Comparison of ENCODE assay signal across 11 cellular contexts in the genomic region with DNA sequence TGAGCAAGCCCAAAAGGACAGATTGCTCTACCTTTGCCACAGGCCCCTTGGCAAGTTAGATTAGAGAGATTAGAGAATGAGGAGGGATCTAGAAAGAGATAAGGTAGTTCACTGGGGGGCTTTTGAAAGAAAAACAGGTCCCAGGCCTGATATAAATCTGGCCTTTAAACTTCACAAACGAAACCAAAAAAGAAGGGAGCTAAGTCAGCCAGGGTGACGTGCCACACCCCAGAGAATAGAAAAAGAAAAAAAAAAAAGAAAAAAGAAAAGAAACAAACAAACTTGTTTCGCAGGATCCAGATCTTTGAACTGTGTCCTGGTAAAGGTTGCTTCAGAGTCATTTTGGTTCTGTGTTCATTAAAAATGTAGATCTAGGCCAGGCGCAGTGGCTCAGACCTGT. TPM values are rescaled to one million over a fixed set of nuclear protein-coding genes. Genes with fewer than 3 reads are reported as not detected.
DNase-seq lines count a peak whose midpoint lies in the region; ATAC-seq and TF ChIP-seq lines count a peak whose summit lies in the region.
"Had no signal": no experiment of that assay in that cellular context is flagged by ENCODE, and none has a peak within 500 bp of the region (broad histone marks: within the 10 kb centered on the region; RNA-seq: fewer than 3 reads in every experiment).

No MANE protein-coding gene starts in this region.

- H3K4me1 ChIP-seq in right lobe of liver = peaks cover 0 to 36% (median 11%) of the 10 kb centered on the region in 4 donors
- H3K4me1 ChIP-seq in thymus (ENCODE audit: control insufficient read depth, insufficient read depth, low read length) = peaks cover 46% of the 10 kb centered on the region

- no peaks in the 10 kb centered on the region for H3K27me3 Mint-ChIP-seq in activated CD4-positive, alpha-beta T cell treated with anti-CD3 and anti-CD28 coated beads, Interleukin-2, amount 10 ng/mL, durations not matched to agents 7 days and 5 days
- no peaks in the 10 kb centered on the region for H3K27me3 Mint-ChIP-seq in activated naive CD8-positive, alpha-beta T cell treated with anti-CD3 and anti-CD28 coated beads, Interleukin-2, amount 10 ng/mL, durations not matched to agents 7 days and 5 days

- POLR2A ChIA-PET in activated CD4-positive, alpha-beta T cell treated with anti-CD3 and anti-CD28 coated beads, Interleukin-2, amount 10 ng/mL, durations not matched to agents 7 days and 5 days (lab: Charles Lee) = interaction anchor here (0.6 kb wide), 2 partner anchors 81 to 110 kb away, joined by 3 to 4 read pairs; no protein-coding TSS in a partner anchor
- POLR2A ChIA-PET in activated naive CD8-positive, alpha-beta T cell treated with anti-CD3 and anti-CD28 coated beads, Interleukin-2, amount 10 ng/mL, durations not matched to agents 7 days and 5 days (lab: Charles Lee) = interaction anchor here (1.2 to 5.0 kb wide), 3 partner anchors 9 to 96 kb away, joined by 3 to 77 read pairs (median 10); no protein-coding TSS in a partner anchor

- H3K27me3 ChIP-seq in right lobe of liver = no peaks in the 10 kb centered on the region
- H3K27me3 ChIP-seq in thymus (ENCODE audit: control insufficient read depth, insufficient read depth) = no peaks in the 10 kb centered on the region

- 26% methylated on average over 4 of the region's 4 CpGs for WGBS in right lobe of liver (ENCODE audit: insufficient coverage, low coverage, low lambda C conversion rate, missing lambda C conversion rate)
- whole genome bisulfite sequencing in thymus = 36% methylated on average over 4 of the region's 4 CpGs

- CTCF ChIA-PET in activated CD4-positive, alpha-beta T cell treated with anti-CD3 and anti-CD28 coated beads, Interleukin-2, amount 10 ng/mL, durations not matched to agents 7 days and 5 days (lab: Charles Lee) = interaction anchor here (0.6 to 1.5 kb wide), 5 partner anchors 9 to 191 kb away, joined by 3 to 6 read pairs (median 4); no protein-coding TSS in a partner anchor

- H3K9me3 Mint-ChIP-seq in activated CD4-positive, alpha-beta T cell treated with anti-CD3 and anti-CD28 coated beads, Interleukin-2, amount 10 ng/mL, durations not matched to agents 7 days and 5 days = no peaks in the 10 kb centered on the region
- H3K9me3 Mint-ChIP-seq in activated naive CD8-positive, alpha-beta T cell treated with anti-CD3 and anti-CD28 coated beads, Interleukin-2, amount 10 ng/mL, durations not matched to agents 7 days and 5 days = no peaks in the 10 kb centered on the region

- DNase-seq in activated CD4-positive, alpha-beta T cell treated with anti-CD3 and anti-CD28 coated beads, Interleukin-2, amount 10 ng/mL, durations not matched to agents 7 days and 5 days = peak; percentile 16
- no peak for DNase-seq in activated CD4-positive, alpha-beta T cell treated with anti-CD3 and anti-CD28 coated beads, Interleukin-2, amount 50 U/mL, for 48 hours
- DNase-seq in activated naive CD8-positive, alpha-beta T cell treated with anti-CD3 and anti-CD28 coated beads, Interleukin-2, amount 10 ng/mL, durations not matched to agents 7 days and 5 days = no peak
- DNase-seq in right lobe of liver = no peak
- DNase-seq: IMR-90 had no signal

- H3K27ac ChIP-seq in right lobe of liver (peak overlapping the region; percentile 49 to 95 (median 63)), thymus (ENCODE audit: low read depth) (peak overlapping the region; percentile 91)

- peak overlapping the region; percentile 98 for H3K27ac Mint-ChIP-seq in activated CD4-positive, alpha-beta T cell treated with anti-CD3 and anti-CD28 coated beads, Interleukin-2, amount 10 ng/mL, durations not matched to agents 7 days and 5 days
- peak overlapping the region; percentile 84 for H3K27ac Mint-ChIP-seq in activated naive CD8-positive, alpha-beta T cell treated with anti-CD3 and anti-CD28 coated beads, Interleukin-2, amount 10 ng/mL, durations not matched to agents 7 days and 5 days

- TF ChIP-seq CTCF in right lobe of liver (IDR thresholded peaks at IDR 0.05) = no peak

- H3K9me3 ChIP-seq in right lobe of liver = no peaks in the 10 kb centered on the region
- H3K9me3 ChIP-seq in thymus (ENCODE audit: control insufficient read depth) = no peaks in the 10 kb centered on the region

- intact Hi-C loops in right lobe of liver (cut with DNase I) = no loop called here

- H3K36me3 ChIP-seq in right lobe of liver (no peaks in the 10 kb centered on the region), thymus (ENCODE audit: control insufficient read depth, insufficient read depth) (peaks cover 10% of the 10 kb centered on the region)

- H3K4me1 Mint-ChIP-seq in activated CD4-positive, alpha-beta T cell treated with anti-CD3 and anti-CD28 coated beads, Interleukin-2, amount 10 ng/mL, durations not matched to agents 7 days and 5 days = peaks cover 66% of the 10 kb centered on the region
- peaks cover 44% of the 10 kb centered on the region for H3K4me1 Mint-ChIP-seq in activated naive CD8-positive, alpha-beta T cell treated with anti-CD3 and anti-CD28 coated beads, Interleukin-2, amount 10 ng/mL, durations not matched to agents 7 days and 5 days

- no peak for TF ChIP-seq POLR2A in right lobe of liver (IDR thresholded peaks at IDR 0.05)

- H3K36me3 Mint-ChIP-seq in activated CD4-positive, alpha-beta T cell treated with anti-CD3 and anti-CD28 coated beads, Interleukin-2, amount 10 ng/mL, durations not matched to agents 7 days and 5 days (ENCODE audit: low read depth) = peaks cover 26% of the 10 kb centered on the region
- peaks cover 23% of the 10 kb centered on the region for H3K36me3 Mint-ChIP-seq in activated naive CD8-positive, alpha-beta T cell treated with anti-CD3 and anti-CD28 coated beads, Interleukin-2, amount 10 ng/mL, durations not matched to agents 7 days and 5 days

- ATAC-seq in activated naive CD8-positive, alpha-beta T cell treated with anti-CD3 and anti-CD28 coated beads, Interleukin-2, amount 10 ng/mL, durations not matched to agents 7 days and 5 days (ENCODE audit: low read depth) = no peak
- ATAC-seq in right lobe of liver (no peak), GM19035 (IDR thresholded peaks at IDR 0.05; ENCODE audit: unreplicated experiment) (no peak), GM18868 (IDR thresholded peaks at IDR 0.05; ENCODE audit: unreplicated experiment) (no peak), HG03457 (IDR thresholded peaks at IDR 0.05; ENCODE audit: unreplicated experiment) (no peak)

- peak overlapping the region; percentile 96 for H3K4me3 Mint-ChIP-seq in activated CD4-positive, alpha-beta T cell treated with anti-CD3 and anti-CD28 coated beads, Interleukin-2, amount 10 ng/mL, durations not matched to agents 7 days and 5 days
- H3K4me3 Mint-ChIP-seq in activated naive CD8-positive, alpha-beta T cell treated with anti-CD3 and anti-CD28 coated beads, Interleukin-2, amount 10 ng/mL, durations not matched to agents 7 days and 5 days = peak overlapping the region; percentile 96

- H3K4me3 ChIP-seq in right lobe of liver (peak overlapping the region in 1 of 3 donors; percentile 6), thymus (ENCODE audit: low read length) (peak overlapping the region; percentile 43)

RNA-seq across cellular contexts. Expression of gene KAT2B, which starts 3.6 kb away (rescaled TPM):
- total RNA-seq in activated CD4-positive, alpha-beta T cell treated with anti-CD3 and anti-CD28 coated beads, Interleukin-2, amount 10 ng/mL, durations not matched to agents 7 days and 5 days = 10 to 100 TPM; 84.5 to 91.3 TPM
- 100 to 1,000 TPM in 1 of 2 experiments, 10 to 100 TPM in 1; 97.8 to 108 TPM for total RNA-seq in activated naive CD8-positive, alpha-beta T cell treated with anti-CD3 and anti-CD28 coated beads, Interleukin-2, amount 10 ng/mL, durations not matched to agents 7 days and 5 days
- total RNA-seq in right lobe of liver = 10 to 100 TPM; 25.6 to 35.7 (median 30.3) TPM
- 38.4 TPM for polyA plus RNA-seq in thymus

RNA-seq across cellular contexts. Expression of gene PP2D1, which starts 31.8 kb away (rescaled TPM):
- total RNA-seq in activated CD4-positive, alpha-beta T cell treated with anti-CD3 and anti-CD28 coated beads, Interleukin-2, amount 10 ng/mL, durations not matched to agents 7 days and 5 days = not detected
- not detected for total RNA-seq in activated naive CD8-positive, alpha-beta T cell treated with anti-CD3 and anti-CD28 coated beads, Interleukin-2, amount 10 ng/mL, durations not matched to agents 7 days and 5 days
- not detected for total RNA-seq in right lobe of liver
- polyA plus RNA-seq in thymus = not detected
- total RNA-seq: IMR-90, renal cortical epithelial cell, subcutaneous adipose tissue had no signal
- polyA plus RNA-seq: IMR-90 had no signal
